ENCODE assay signal across 16 cellular contexts in genomic region chr9:121559183-121559582, GRCh38. TPM values are rescaled to one million over a fixed set of nuclear protein-coding genes. Genes with fewer than 3 reads are reported as not detected.
A peak's percentile ranks its signal among the peaks of the same experiment; 100 is the strongest.
DNase-seq lines count a peak whose midpoint lies in the region; ATAC-seq and TF ChIP-seq lines count a peak whose summit lies in the region.
"Had no signal": no experiment of that assay in that cellular context is flagged by ENCODE, and none has a peak within 500 bp of the region (broad histone marks: within the 10 kb centered on the region; RNA-seq: fewer than 3 reads in every experiment).

No MANE protein-coding gene starts in this region.

- TF ChIP-seq CTCF in chondrocyte (IDR thresholded peaks at IDR 0.05): no peak

- peak overlapping the region; percentile 13 for H3K27ac Mint-ChIP-seq in activated CD4-positive, alpha-beta T cell treated with anti-CD3 and anti-CD28 coated beads, Interleukin-2, amount 10 ng/mL, durations not matched to agents 7 days and 5 days
- H3K27ac Mint-ChIP-seq in chondrocyte (ENCODE audit: unreplicated experiment): peak overlapping the region; percentile 96
- no peak overlapping the region for H3K27ac Mint-ChIP-seq in stimulated activated effector memory CD8-positive, alpha-beta T cell treated with anti-CD3 and anti-CD28 coated beads, Interleukin-12 subunit alpha, Interleukin-12 subunit beta, amount 100 ng/mL, for 72 hours
- H3K27ac Mint-ChIP-seq: activated naive CD4-positive, alpha-beta T cell treated with anti-CD3 and anti-CD28 coated beads, Interleukin-2, amount 50 U/mL, for 24 hours had no signal

- peaks cover 5% of the 10 kb centered on the region for H3K27me3 Mint-ChIP-seq in activated CD4-positive, alpha-beta T cell treated with anti-CD3 and anti-CD28 coated beads, Interleukin-2, amount 10 ng/mL, durations not matched to agents 7 days and 5 days
- no peaks in the 10 kb centered on the region for H3K27me3 Mint-ChIP-seq in chondrocyte (ENCODE audit: low read depth)
- H3K27me3 Mint-ChIP-seq: activated naive CD4-positive, alpha-beta T cell treated with anti-CD3 and anti-CD28 coated beads, Interleukin-2, amount 50 U/mL, for 24 hours had no signal

- peak; percentile 55 for ATAC-seq in stimulated activated effector memory CD8-positive, alpha-beta T cell treated with anti-CD3 and anti-CD28 coated beads, Interleukin-12 subunit alpha, Interleukin-12 subunit beta, amount 100 ng/mL, for 72 hours
- no peak for ATAC-seq in HG03097 (IDR thresholded peaks at IDR 0.05; ENCODE audit: low FRiP score, unreplicated experiment)
- ATAC-seq: activated CD4-positive, CD25-positive, alpha-beta regulatory T cell treated with anti-CD3 and anti-CD28 coated beads, Interleukin-2, amount 50 U/mL, for 24 hours had no signal

- H3K4me3 Mint-ChIP-seq in activated CD4-positive, alpha-beta T cell treated with anti-CD3 and anti-CD28 coated beads, Interleukin-2, amount 10 ng/mL, durations not matched to agents 7 days and 5 days: no peak overlapping the region
- no peak overlapping the region for H3K4me3 Mint-ChIP-seq in chondrocyte (ENCODE audit: unreplicated experiment)
- no peak overlapping the region for H3K4me3 Mint-ChIP-seq in stimulated activated effector memory CD8-positive, alpha-beta T cell treated with anti-CD3 and anti-CD28 coated beads, Interleukin-12 subunit alpha, Interleukin-12 subunit beta, amount 100 ng/mL, for 72 hours
- H3K4me3 Mint-ChIP-seq: activated naive CD4-positive, alpha-beta T cell treated with anti-CD3 and anti-CD28 coated beads, Interleukin-2, amount 50 U/mL, for 24 hours had no signal

- H3K4me1 Mint-ChIP-seq in activated CD4-positive, alpha-beta T cell treated with anti-CD3 and anti-CD28 coated beads, Interleukin-2, amount 10 ng/mL, durations not matched to agents 7 days and 5 days: peaks cover 14% of the 10 kb centered on the region
- peaks cover 40% of the 10 kb centered on the region for H3K4me1 Mint-ChIP-seq in chondrocyte (ENCODE audit: low read depth)
- peaks cover 30% of the 10 kb centered on the region for H3K4me1 Mint-ChIP-seq in stimulated activated effector memory CD8-positive, alpha-beta T cell treated with anti-CD3 and anti-CD28 coated beads, Interleukin-12 subunit alpha, Interleukin-12 subunit beta, amount 100 ng/mL, for 72 hours
- H3K4me1 Mint-ChIP-seq: activated naive CD4-positive, alpha-beta T cell treated with anti-CD3 and anti-CD28 coated beads, Interleukin-2, amount 50 U/mL, for 24 hours had no signal

- POLR2A ChIA-PET in activated CD4-positive, alpha-beta T cell treated with anti-CD3 and anti-CD28 coated beads, Interleukin-2, amount 10 ng/mL, durations not matched to agents 7 days and 5 days (lab: Charles Lee): interaction anchor here (0.6 kb wide), 1 partner anchor 390 kb away, joined by 3 read pairs; no protein-coding TSS in a partner anchor

- CTCF ChIA-PET in activated CD4-positive, alpha-beta T cell treated with anti-CD3 and anti-CD28 coated beads, Interleukin-2, amount 10 ng/mL, durations not matched to agents 7 days and 5 days (lab: Charles Lee): no interaction called here

- no peaks in the 10 kb centered on the region for H3K9me3 Mint-ChIP-seq in activated CD4-positive, alpha-beta T cell treated with anti-CD3 and anti-CD28 coated beads, Interleukin-2, amount 10 ng/mL, durations not matched to agents 7 days and 5 days
- no peaks in the 10 kb centered on the region for H3K9me3 Mint-ChIP-seq in chondrocyte (ENCODE audit: low read depth)
- H3K9me3 Mint-ChIP-seq in stimulated activated effector memory CD8-positive, alpha-beta T cell treated with anti-CD3 and anti-CD28 coated beads, Interleukin-12 subunit alpha, Interleukin-12 subunit beta, amount 100 ng/mL, for 72 hours: no peaks in the 10 kb centered on the region
- H3K9me3 Mint-ChIP-seq: activated naive CD4-positive, alpha-beta T cell treated with anti-CD3 and anti-CD28 coated beads, Interleukin-2, amount 50 U/mL, for 24 hours; IgD-negative memory B cell had no signal

- no peaks in the 10 kb centered on the region for H3K36me3 Mint-ChIP-seq in activated CD4-positive, alpha-beta T cell treated with anti-CD3 and anti-CD28 coated beads, Interleukin-2, amount 10 ng/mL, durations not matched to agents 7 days and 5 days (ENCODE audit: low read depth)
- no peaks in the 10 kb centered on the region for H3K36me3 Mint-ChIP-seq in chondrocyte (ENCODE audit: low read depth)
- H3K36me3 Mint-ChIP-seq in stimulated activated effector memory CD8-positive, alpha-beta T cell treated with anti-CD3 and anti-CD28 coated beads, Interleukin-12 subunit alpha, Interleukin-12 subunit beta, amount 100 ng/mL, for 72 hours: no peaks in the 10 kb centered on the region
- H3K36me3 Mint-ChIP-seq: activated naive CD4-positive, alpha-beta T cell treated with anti-CD3 and anti-CD28 coated beads, Interleukin-2, amount 50 U/mL, for 24 hours had no signal

- DNase-seq in activated CD4-positive, alpha-beta T cell treated with anti-CD3 and anti-CD28 coated beads, Interleukin-2, amount 10 ng/mL, durations not matched to agents 7 days and 5 days: no peak
- no peak for DNase-seq in activated CD4-positive, alpha-beta T cell treated with anti-CD3 and anti-CD28 coated beads, Interleukin-2, amount 50 U/mL, for 4 hours
- peak; percentile 15 to 45 for DNase-seq in Kasumi-1 (lab: John Stamatoyannopoulos, UW)
- DNase-seq in chondrocyte (ENCODE audit: low spot score): no peak
- no peak for DNase-seq in stimulated activated effector memory CD8-positive, alpha-beta T cell treated with anti-CD3 and anti-CD28 coated beads, Interleukin-12 subunit alpha, Interleukin-12 subunit beta, amount 100 ng/mL, for 72 hours (ENCODE audit: low spot score in 2 of 2)
- no peak for DNase-seq in NCI-H1417 (lab: John Stamatoyannopoulos, UW)
- no peak for DNase-seq in NCI-H128 (lab: John Stamatoyannopoulos, UW; ENCODE audit: unreplicated experiment)
- DNase-seq: erythroblast; islet precursor cell; NCI-H226; Right ventricle myocardium superior; stimulated activated CD4-positive, alpha-beta T cell treated with anti-CD3 and anti-CD28 coated beads, Interleukin-4, amount 100 ng/mL, for 24 hours had no signal

RNA-seq across cellular contexts. Expression of gene GGTA1, which starts 59.5 kb away (rescaled TPM):
- total RNA-seq in activated CD4-positive, alpha-beta T cell treated with anti-CD3 and anti-CD28 coated beads, Interleukin-2, amount 10 ng/mL, durations not matched to agents 7 days and 5 days: not detected
- total RNA-seq in chondrocyte: 0.46 to 3.2 TPM (median 2.5 TPM) in 3 replicates

Comparison
In these comparisons a context has a peak if more than half of its experiments do, and no peak if none do; other contexts are left out.
1. DNase-seq: peak in Kasumi-1 (2 of 2); none in activated CD4-positive, alpha-beta T cell treated with anti-CD3 and anti-CD28 coated beads, Interleukin-2, amount 10 ng/mL, durations not matched to agents 7 days and 5 days (single experiment), activated CD4-positive, alpha-beta T cell treated with anti-CD3 and anti-CD28 coated beads, Interleukin-2, amount 50 U/mL, for 4 hours (0 of 2), chondrocyte (single experiment), stimulated activated effector memory CD8-positive, alpha-beta T cell treated with anti-CD3 and anti-CD28 coated beads, Interleukin-12 subunit alpha, Interleukin-12 subunit beta, amount 100 ng/mL, for 72 hours (0 of 2), NCI-H1417 (0 of 3) and NCI-H128 (single experiment).